1 cellular context compared by ENCODE assay signal in the genomic region with DNA sequence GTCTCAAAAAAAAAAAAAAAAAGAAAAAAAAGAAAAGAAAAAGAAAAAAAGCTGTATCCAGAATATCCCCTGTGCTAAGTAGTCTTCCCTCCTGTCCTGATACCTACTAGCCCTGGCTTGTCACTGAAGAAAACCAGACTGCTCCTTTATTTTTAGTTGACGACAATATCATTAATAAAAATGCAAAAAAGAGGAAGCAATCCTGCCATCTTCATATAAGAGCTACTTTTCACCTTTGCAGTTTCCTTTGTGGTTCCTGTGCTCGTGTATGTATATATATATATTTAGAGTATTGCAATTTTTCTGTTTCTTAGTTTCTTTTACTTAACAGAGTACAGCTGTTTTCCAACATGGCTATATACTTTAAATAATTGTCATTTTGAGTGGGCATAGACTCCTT.
TF ChIP-seq lines count a peak whose summit lies in the region.

No MANE protein-coding gene starts in this region.

TF ChIP-seq in GM12878, 131 proteins besides CTCF, POLR2A, EP300 and RAD21 (continued from another document and continues in another):
- TF ChIP-seq, protein P1, sequence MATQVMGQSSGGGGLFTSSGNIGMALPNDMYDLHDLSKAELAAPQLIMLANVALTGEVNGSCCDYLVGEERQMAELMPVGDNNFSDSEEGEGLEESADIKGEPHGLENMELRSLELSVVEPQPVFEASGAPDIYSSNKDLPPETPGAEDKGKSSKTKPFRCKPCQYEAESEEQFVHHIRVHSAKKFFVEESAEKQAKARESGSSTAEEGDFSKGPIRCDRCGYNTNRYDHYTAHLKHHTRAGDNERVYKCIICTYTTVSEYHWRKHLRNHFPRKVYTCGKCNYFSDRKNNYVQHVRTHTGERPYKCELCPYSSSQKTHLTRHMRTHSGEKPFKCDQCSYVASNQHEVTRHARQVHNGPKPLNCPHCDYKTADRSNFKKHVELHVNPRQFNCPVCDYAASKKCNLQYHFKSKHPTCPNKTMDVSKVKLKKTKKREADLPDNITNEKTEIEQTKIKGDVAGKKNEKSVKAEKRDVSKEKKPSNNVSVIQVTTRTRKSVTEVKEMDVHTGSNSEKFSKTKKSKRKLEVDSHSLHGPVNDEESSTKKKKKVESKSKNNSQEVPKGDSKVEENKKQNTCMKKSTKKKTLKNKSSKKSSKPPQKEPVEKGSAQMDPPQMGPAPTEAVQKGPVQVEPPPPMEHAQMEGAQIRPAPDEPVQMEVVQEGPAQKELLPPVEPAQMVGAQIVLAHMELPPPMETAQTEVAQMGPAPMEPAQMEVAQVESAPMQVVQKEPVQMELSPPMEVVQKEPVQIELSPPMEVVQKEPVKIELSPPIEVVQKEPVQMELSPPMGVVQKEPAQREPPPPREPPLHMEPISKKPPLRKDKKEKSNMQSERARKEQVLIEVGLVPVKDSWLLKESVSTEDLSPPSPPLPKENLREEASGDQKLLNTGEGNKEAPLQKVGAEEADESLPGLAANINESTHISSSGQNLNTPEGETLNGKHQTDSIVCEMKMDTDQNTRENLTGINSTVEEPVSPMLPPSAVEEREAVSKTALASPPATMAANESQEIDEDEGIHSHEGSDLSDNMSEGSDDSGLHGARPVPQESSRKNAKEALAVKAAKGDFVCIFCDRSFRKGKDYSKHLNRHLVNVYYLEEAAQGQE (IDR thresholded peaks at IDR 0.05; ENCODE audit: low read depth, low read length) = no peak
- TF ChIP-seq ZNF207 (IDR thresholded peaks at IDR 0.05; ENCODE audit: borderline replicate concordance) = no peak
- TF ChIP-seq, protein P2, sequence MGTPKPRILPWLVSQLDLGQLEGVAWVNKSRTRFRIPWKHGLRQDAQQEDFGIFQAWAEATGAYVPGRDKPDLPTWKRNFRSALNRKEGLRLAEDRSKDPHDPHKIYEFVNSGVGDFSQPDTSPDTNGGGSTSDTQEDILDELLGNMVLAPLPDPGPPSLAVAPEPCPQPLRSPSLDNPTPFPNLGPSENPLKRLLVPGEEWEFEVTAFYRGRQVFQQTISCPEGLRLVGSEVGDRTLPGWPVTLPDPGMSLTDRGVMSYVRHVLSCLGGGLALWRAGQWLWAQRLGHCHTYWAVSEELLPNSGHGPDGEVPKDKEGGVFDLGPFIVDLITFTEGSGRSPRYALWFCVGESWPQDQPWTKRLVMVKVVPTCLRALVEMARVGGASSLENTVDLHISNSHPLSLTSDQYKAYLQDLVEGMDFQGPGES (IDR thresholded peaks at IDR 0.05) = no peak
- no peak for TF ChIP-seq NR2F1 (conservative IDR thresholded peaks at IDR 0.05)
- TF ChIP-seq RBBP5 (conservative IDR thresholded peaks at IDR 0.05) = no peak
- TF ChIP-seq POU2F2 (IDR thresholded peaks at IDR 0.05; ENCODE audit: borderline replicate concordance, low read depth, low read length) = no peak
- TF ChIP-seq ESRRA (IDR thresholded peaks at IDR 0.05; ENCODE audit: low read length) = no peak
- peak; percentile 14 for TF ChIP-seq MEF2B (IDR thresholded peaks at IDR 0.05; ENCODE audit: partially characterized antibody, poor library complexity, severe bottlenecking)
- TF ChIP-seq, protein P3, sequence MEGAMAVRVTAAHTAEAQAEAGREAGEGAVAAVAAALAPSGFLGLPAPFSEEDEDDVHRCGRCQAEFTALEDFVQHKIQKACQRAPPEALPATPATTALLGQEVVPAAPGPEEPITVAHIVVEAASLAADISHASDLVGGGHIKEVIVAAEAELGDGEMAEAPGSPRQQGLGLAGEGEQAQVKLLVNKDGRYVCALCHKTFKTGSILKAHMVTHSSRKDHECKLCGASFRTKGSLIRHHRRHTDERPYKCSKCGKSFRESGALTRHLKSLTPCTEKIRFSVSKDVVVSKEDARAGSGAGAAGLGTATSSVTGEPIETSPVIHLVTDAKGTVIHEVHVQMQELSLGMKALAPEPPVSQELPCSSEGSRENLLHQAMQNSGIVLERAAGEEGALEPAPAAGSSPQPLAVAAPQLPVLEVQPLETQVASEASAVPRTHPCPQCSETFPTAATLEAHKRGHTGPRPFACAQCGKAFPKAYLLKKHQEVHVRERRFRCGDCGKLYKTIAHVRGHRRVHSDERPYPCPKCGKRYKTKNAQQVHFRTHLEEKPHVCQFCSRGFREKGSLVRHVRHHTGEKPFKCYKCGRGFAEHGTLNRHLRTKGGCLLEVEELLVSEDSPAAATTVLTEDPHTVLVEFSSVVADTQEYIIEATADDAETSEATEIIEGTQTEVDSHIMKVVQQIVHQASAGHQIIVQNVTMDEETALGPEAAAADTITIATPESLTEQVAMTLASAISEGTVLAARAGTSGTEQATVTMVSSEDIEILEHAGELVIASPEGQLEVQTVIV (IDR thresholded peaks at IDR 0.05; ENCODE audit: borderline replicate concordance, partially characterized antibody) = no peak
- TF ChIP-seq, protein P4, sequence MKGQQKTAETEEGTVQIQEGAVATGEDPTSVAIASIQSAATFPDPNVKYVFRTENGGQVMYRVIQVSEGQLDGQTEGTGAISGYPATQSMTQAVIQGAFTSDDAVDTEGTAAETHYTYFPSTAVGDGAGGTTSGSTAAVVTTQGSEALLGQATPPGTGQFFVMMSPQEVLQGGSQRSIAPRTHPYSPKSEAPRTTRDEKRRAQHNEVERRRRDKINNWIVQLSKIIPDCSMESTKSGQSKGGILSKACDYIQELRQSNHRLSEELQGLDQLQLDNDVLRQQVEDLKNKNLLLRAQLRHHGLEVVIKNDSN (IDR thresholded peaks at IDR 0.05; ENCODE audit: borderline replicate concordance, extremely low read length, insufficient read depth, low read depth, low read length) = no peak
- TF ChIP-seq, protein P5, sequence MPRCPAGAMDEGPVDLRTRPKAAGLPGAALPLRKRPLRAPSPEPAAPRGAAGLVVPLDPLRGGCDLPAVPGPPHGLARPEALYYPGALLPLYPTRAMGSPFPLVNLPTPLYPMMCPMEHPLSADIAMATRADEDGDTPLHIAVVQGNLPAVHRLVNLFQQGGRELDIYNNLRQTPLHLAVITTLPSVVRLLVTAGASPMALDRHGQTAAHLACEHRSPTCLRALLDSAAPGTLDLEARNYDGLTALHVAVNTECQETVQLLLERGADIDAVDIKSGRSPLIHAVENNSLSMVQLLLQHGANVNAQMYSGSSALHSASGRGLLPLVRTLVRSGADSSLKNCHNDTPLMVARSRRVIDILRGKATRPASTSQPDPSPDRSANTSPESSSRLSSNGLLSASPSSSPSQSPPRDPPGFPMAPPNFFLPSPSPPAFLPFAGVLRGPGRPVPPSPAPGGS (IDR thresholded peaks at IDR 0.05; ENCODE audit: borderline replicate concordance, insufficient read depth, low read depth, low read length, poor library complexity, severe bottlenecking) = no peak
- TF ChIP-seq CREB1 (IDR thresholded peaks at IDR 0.05; ENCODE audit: low read depth) = 0 out of 2 replicates have a peak, but pooled peaks have one; percentile 14
- TF ChIP-seq TBL1XR1 (IDR thresholded peaks at IDR 0.05; ENCODE audit: low read depth, low read length) = no peak
- TF ChIP-seq IKZF1 (conservative IDR thresholded peaks at IDR 0.05) = no peak
- TF ChIP-seq RAD51 (IDR thresholded peaks at IDR 0.05) = no peak
- no peak for TF ChIP-seq ATF7 (IDR thresholded peaks at IDR 0.05; ENCODE audit: low read depth)
- no peak for TF ChIP-seq SMAD5 (IDR thresholded peaks at IDR 0.05; ENCODE audit: low read depth)
- no peak for TF ChIP-seq NBN (IDR thresholded peaks at IDR 0.05)
- no peak for TF ChIP-seq SREBF2 (IDR thresholded peaks at IDR 0.05; ENCODE audit: low read length)
- no peak for TF ChIP-seq PAX5 (IDR thresholded peaks at IDR 0.05; ENCODE audit: borderline replicate concordance, low read depth, low read length)
- TF ChIP-seq, protein P6, sequence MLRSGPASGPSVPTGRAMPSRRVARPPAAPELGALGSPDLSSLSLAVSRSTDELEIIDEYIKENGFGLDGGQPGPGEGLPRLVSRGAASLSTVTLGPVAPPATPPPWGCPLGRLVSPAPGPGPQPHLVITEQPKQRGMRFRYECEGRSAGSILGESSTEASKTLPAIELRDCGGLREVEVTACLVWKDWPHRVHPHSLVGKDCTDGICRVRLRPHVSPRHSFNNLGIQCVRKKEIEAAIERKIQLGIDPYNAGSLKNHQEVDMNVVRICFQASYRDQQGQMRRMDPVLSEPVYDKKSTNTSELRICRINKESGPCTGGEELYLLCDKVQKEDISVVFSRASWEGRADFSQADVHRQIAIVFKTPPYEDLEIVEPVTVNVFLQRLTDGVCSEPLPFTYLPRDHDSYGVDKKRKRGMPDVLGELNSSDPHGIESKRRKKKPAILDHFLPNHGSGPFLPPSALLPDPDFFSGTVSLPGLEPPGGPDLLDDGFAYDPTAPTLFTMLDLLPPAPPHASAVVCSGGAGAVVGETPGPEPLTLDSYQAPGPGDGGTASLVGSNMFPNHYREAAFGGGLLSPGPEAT (IDR thresholded peaks at IDR 0.05; ENCODE audit: low read depth) = no peak
- no peak for TF ChIP-seq SMC3 (IDR thresholded peaks at IDR 0.05; ENCODE audit: borderline replicate concordance, low read length)
- TF ChIP-seq, protein P7, sequence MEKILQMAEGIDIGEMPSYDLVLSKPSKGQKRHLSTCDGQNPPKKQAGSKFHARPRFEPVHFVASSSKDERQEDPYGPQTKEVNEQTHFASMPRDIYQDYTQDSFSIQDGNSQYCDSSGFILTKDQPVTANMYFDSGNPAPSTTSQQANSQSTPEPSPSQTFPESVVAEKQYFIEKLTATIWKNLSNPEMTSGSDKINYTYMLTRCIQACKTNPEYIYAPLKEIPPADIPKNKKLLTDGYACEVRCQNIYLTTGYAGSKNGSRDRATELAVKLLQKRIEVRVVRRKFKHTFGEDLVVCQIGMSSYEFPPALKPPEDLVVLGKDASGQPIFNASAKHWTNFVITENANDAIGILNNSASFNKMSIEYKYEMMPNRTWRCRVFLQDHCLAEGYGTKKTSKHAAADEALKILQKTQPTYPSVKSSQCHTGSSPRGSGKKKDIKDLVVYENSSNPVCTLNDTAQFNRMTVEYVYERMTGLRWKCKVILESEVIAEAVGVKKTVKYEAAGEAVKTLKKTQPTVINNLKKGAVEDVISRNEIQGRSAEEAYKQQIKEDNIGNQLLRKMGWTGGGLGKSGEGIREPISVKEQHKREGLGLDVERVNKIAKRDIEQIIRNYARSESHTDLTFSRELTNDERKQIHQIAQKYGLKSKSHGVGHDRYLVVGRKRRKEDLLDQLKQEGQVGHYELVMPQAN (conservative IDR thresholded peaks at IDR 0.05) = no peak
- no peak for TF ChIP-seq NFXL1 (IDR thresholded peaks at IDR 0.05; ENCODE audit: borderline replicate concordance)
- no peak for TF ChIP-seq STAT3 (IDR thresholded peaks at IDR 0.05; ENCODE audit: low read depth, low read length)
- no peak for TF ChIP-seq KLF5 (IDR thresholded peaks at IDR 0.05; ENCODE audit: partially characterized antibody)
- TF ChIP-seq, protein P8, sequence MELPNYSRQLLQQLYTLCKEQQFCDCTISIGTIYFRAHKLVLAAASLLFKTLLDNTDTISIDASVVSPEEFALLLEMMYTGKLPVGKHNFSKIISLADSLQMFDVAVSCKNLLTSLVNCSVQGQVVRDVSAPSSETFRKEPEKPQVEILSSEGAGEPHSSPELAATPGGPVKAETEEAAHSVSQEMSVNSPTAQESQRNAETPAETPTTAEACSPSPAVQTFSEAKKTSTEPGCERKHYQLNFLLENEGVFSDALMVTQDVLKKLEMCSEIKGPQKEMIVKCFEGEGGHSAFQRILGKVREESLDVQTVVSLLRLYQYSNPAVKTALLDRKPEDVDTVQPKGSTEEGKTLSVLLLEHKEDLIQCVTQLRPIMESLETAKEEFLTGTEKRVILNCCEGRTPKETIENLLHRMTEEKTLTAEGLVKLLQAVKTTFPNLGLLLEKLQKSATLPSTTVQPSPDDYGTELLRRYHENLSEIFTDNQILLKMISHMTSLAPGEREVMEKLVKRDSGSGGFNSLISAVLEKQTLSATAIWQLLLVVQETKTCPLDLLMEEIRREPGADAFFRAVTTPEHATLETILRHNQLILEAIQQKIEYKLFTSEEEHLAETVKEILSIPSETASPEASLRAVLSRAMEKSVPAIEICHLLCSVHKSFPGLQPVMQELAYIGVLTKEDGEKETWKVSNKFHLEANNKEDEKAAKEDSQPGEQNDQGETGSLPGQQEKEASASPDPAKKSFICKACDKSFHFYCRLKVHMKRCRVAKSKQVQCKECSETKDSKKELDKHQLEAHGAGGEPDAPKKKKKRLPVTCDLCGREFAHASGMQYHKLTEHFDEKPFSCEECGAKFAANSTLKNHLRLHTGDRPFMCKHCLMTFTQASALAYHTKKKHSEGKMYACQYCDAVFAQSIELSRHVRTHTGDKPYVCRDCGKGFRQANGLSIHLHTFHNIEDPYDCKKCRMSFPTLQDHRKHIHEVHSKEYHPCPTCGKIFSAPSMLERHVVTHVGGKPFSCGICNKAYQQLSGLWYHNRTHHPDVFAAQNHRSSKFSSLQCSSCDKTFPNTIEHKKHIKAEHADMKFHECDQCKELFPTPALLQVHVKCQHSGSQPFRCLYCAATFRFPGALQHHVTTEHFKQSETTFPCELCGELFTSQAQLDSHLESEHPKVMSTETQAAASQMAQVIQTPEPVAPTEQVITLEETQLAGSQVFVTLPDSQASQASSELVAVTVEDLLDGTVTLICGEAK (IDR thresholded peaks at IDR 0.05; ENCODE audit: borderline replicate concordance) = no peak
- TF ChIP-seq, protein P9, sequence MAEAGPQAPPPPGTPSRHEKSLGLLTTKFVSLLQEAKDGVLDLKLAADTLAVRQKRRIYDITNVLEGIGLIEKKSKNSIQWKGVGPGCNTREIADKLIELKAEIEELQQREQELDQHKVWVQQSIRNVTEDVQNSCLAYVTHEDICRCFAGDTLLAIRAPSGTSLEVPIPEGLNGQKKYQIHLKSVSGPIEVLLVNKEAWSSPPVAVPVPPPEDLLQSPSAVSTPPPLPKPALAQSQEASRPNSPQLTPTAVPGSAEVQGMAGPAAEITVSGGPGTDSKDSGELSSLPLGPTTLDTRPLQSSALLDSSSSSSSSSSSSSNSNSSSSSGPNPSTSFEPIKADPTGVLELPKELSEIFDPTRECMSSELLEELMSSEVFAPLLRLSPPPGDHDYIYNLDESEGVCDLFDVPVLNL (IDR thresholded peaks at IDR 0.05; ENCODE audit: low read depth, low read length) = no peak
- no peak for TF ChIP-seq ETV6 (conservative IDR thresholded peaks at IDR 0.05 in 1 of 2, IDR thresholded peaks at IDR 0.05 in 1 of 2; ENCODE audit: borderline replicate concordance in 1 of 2, low read depth in 1 of 2)
- peak; percentile 49; the same call in 1 of the 2 replicates for TF ChIP-seq MTA2 (IDR thresholded peaks at IDR 0.05; ENCODE audit: low read depth)
- TF ChIP-seq HDAC6 (IDR thresholded peaks at IDR 0.05; ENCODE audit: unreplicated experiment) = no peak
- TF ChIP-seq RCOR1 (conservative IDR thresholded peaks at IDR 0.05; ENCODE audit: low read depth, low read length) = no peak
- 0 out of 2 replicates have a peak, but pooled peaks have one; percentile 10 for TF ChIP-seq MTA3 (IDR thresholded peaks at IDR 0.05; ENCODE audit: borderline replicate concordance, low read length)
- no peak for TF ChIP-seq SP1 (IDR thresholded peaks at IDR 0.05; ENCODE audit: low read depth, low read length)
- no peak for TF ChIP-seq NFYA (IDR thresholded peaks at IDR 0.05; ENCODE audit: borderline replicate concordance, low read depth, low read length)
- no peak for TF ChIP-seq ZZZ3 (IDR thresholded peaks at IDR 0.05; ENCODE audit: control insufficient read depth, insufficient read length, low read depth)
